Comparison of ENCODE assay signal across 22 cellular contexts in genomic region chr11:111410951-111411350, GRCh38. TPM values are rescaled to one million over a fixed set of nuclear protein-coding genes. Genes with fewer than 3 reads are reported as not detected.
DNase-seq lines count a peak whose midpoint lies in the region; ATAC-seq, FAIRE-seq and TF ChIP-seq lines count a peak whose summit lies in the region.
"Had no signal": no experiment of that assay in that cellular context is flagged by ENCODE, and none has a peak within 500 bp of the region (broad histone marks: within the 10 kb centered on the region; RNA-seq: fewer than 3 reads in every experiment).

No MANE protein-coding gene starts in this region.

- RAD21 ChIA-PET in GM12878 (lab: Charles Lee; ENCODE audit: unreplicated experiment): interaction anchor here (1.1 to 19.2 kb wide), 4 partner anchors 10 to 127 kb away, joined by 4 to 657 read pairs (median 41); partner anchors contain the start of gene POU2AF1

- peak overlapping the region; percentile 88 for H3K9ac ChIP-seq in OCI-LY3 (ENCODE audit: low read length)
- no peak overlapping the region for H3K9ac ChIP-seq in GM12878 (ENCODE audit: control insufficient read depth, insufficient read depth, low read length)
- H3K9ac ChIP-seq: BLaER1 had no signal

- whole genome bisulfite sequencing in GM12878 (ENCODE audit: insufficient coverage, insufficient replicate concordance, low lambda C conversion rate, missing lambda C conversion rate): 80% methylated on average over 5 of the region's 5 CpGs
- 90 to 96% methylated on average over 5 of the region's 5 CpGs for WGBS in tibial nerve, 2 donors

- H3K36me3 Mint-ChIP-seq in mesothelial cell of epicardium: no peaks in the 10 kb centered on the region

- H2AFZ ChIP-seq in OCI-LY3 (ENCODE audit: low read depth, low read length) (no peak overlapping the region), GM12878 (ENCODE audit: control insufficient read depth, low read depth, low read length) (no peak overlapping the region; the same call in 1 of the 2 replicates)

- H4K20me1 ChIP-seq in OCI-LY3 (ENCODE audit: insufficient read depth, low read length) (no peaks in the 10 kb centered on the region), GM12878 (ENCODE audit: control insufficient read depth, insufficient read depth) (no peaks in the 10 kb centered on the region)
- H4K20me1 ChIP-seq: BLaER1 had no signal

- H3K9me3 ChIP-seq in OCI-LY3 (ENCODE audit: insufficient read depth, low read length) (peaks cover 7% of the 10 kb centered on the region; the same call in 1 of the 2 replicates), GM12878 (replicated peaks; ENCODE audit: control insufficient read depth, insufficient read depth, low read length) (no peaks in the 10 kb centered on the region; the same call in 2 of the 3 replicates), tibial nerve (no peaks in the 10 kb centered on the region)

- no peak for TF ChIP-seq POLR2A in GM12878 (IDR thresholded peaks at IDR 0.05; ENCODE audit: low read depth, low read length)
- no peak for TF ChIP-seq POLR2A in tibial nerve (IDR thresholded peaks at IDR 0.05)

- SMC1A ChIA-PET in GM12878 (lab: Charles Lee; ENCODE audit: uncharacterized antibody, unreplicated experiment): interaction anchor here (0.8 to 29.3 kb wide), 8 partner anchors 8 to 128 kb away, joined by 3 to 972 read pairs (median 7); partner anchors contain the start of gene POU2AF1

- TF ChIP-seq EP300 in GM12878 (IDR thresholded peaks at IDR 0.05; ENCODE audit: borderline replicate concordance in 1 of 2, control insufficient read depth in 1 of 2, low read depth in 2 of 2, low read length in 2 of 2) (no peak), tibial nerve (IDR thresholded peaks at IDR 0.05) (no peak)

- no TSS peak for BruUV-seq in GM12878 (replicated peaks; lab: Mats Ljungman, UMichigan)

- in situ Hi-C loops in GM12878 (cut with MboI): no loop called here

- H3K27ac ChIP-seq in OCI-LY3 (ENCODE audit: low read length) (peak overlapping the region; percentile 99), GM12878 (ENCODE audit: control insufficient read depth, insufficient read depth) (peak overlapping the region; percentile 98), tibial nerve (no peak overlapping the region)
- H3K27ac ChIP-seq: BLaER1 had no signal

- H3K36me3 ChIP-seq in OCI-LY3 (replicated peaks; ENCODE audit: low read depth, low read length) (no peaks in the 10 kb centered on the region), GM12878 (ENCODE audit: control insufficient read depth in 2 of 2, insufficient read depth in 2 of 2, low read length in 1 of 2) (no peaks in the 10 kb centered on the region), tibial nerve (no peaks in the 10 kb centered on the region)
- H3K36me3 ChIP-seq: BLaER1 had no signal

- intact Hi-C loops in GM12878 (cut with micrococcal nuclease; ENCODE audit: unreplicated experiment): no loop called here
- intact Hi-C loops in head of caudate nucleus (cut with DNase I): no loop called here

- H3K9me3 Mint-ChIP-seq in mesothelial cell of epicardium: no peaks in the 10 kb centered on the region
- H3K9me3 Mint-ChIP-seq: CD4-positive, alpha-beta T cell had no signal

- no peaks in the 10 kb centered on the region for H3K27me3 ChIP-seq in OCI-LY3 (ENCODE audit: low read depth, low read length)
- H3K27me3 ChIP-seq in GM12878 (replicated peaks in 1 of 2; ENCODE audit: control insufficient read depth in 2 of 2, insufficient read depth in 2 of 2, low read length in 1 of 2): no peaks in the 10 kb centered on the region
- H3K27me3 ChIP-seq in tibial nerve: no peaks in the 10 kb centered on the region
- H3K27me3 ChIP-seq: BLaER1 had no signal

- CTCF ChIA-PET in GM12878 (lab: Yijun Ruan, JAX): interaction anchor here (1.4 to 15.0 kb wide), 8 partner anchors 7 to 126 kb away, joined by 3 to 213 read pairs (median 18); partner anchors contain the start of gene POU2AF1

- no peak overlapping the region for H3K4me3 Mint-ChIP-seq in mesothelial cell of epicardium
- H3K4me3 Mint-ChIP-seq: CD4-positive, alpha-beta T cell had no signal

- TF ChIP-seq CTCF in OCI-LY3 (IDR thresholded peaks at IDR 0.05; ENCODE audit: low read depth, low read length): no peak
- TF ChIP-seq CTCF in GM12878 (IDR thresholded peaks at IDR 0.05 in 2 of 3, conservative IDR thresholded peaks at IDR 0.05 in 1 of 3; ENCODE audit: control insufficient read depth in 2 of 3, extremely low read depth in 1 of 3, insufficient read depth in 1 of 3, low read depth in 3 of 3, low read length in 3 of 3): no peak
- TF ChIP-seq CTCF in tibial nerve (IDR thresholded peaks at IDR 0.05): no peak
- TF ChIP-seq CTCF in mesothelial cell of epicardium (IDR thresholded peaks at IDR 0.05; ENCODE audit: unreplicated experiment): no peak

- H3K4me2 ChIP-seq in OCI-LY3 (ENCODE audit: low read length) (peak overlapping the region; percentile 86), GM12878 (ENCODE audit: control insufficient read depth, insufficient read depth) (peak overlapping the region; percentile 29; the same call in 1 of the 2 replicates)
- H3K4me2 ChIP-seq: BLaER1 had no signal

- H3K27me3 Mint-ChIP-seq in mesothelial cell of epicardium (ENCODE audit: low read depth): peaks cover 42% of the 10 kb centered on the region
- H3K27me3 Mint-ChIP-seq: CD4-positive, alpha-beta T cell had no signal

- H3K79me2 ChIP-seq in OCI-LY3 (ENCODE audit: low read length): peaks cover 23% of the 10 kb centered on the region
- H3K79me2 ChIP-seq in GM12878 (ENCODE audit: control insufficient read depth, insufficient read depth, low read length): peaks cover 11% of the 10 kb centered on the region

- no peak for TF ChIP-seq RAD21 in GM12878 (IDR thresholded peaks at IDR 0.05; ENCODE audit: insufficient read depth, low read depth, low read length)

- peak overlapping the region; percentile 61 for H3K4me3 ChIP-seq in OCI-LY3 (ENCODE audit: low read length)
- no peak overlapping the region for H3K4me3 ChIP-seq in GM12878
- no peak overlapping the region for H3K4me3 ChIP-seq in tibial nerve
- H3K4me3 ChIP-seq: BLaER1 had no signal

- H3K27ac Mint-ChIP-seq in mesothelial cell of epicardium: no peak overlapping the region
- H3K27ac Mint-ChIP-seq: CD4-positive, alpha-beta T cell had no signal

- FAIRE-seq in GM19239 (lab: Jason Lieb, UNC) (peak; percentile 83), GM12878 (lab: Jason Lieb, UNC) (no peak)
- FAIRE-seq: RCC 7860 had no signal

- ATAC-seq in GM12878: no peak
- ATAC-seq: Right ventricle myocardium inferior had no signal

- POLR2A ChIA-PET in GM12878 (lab: Charles Lee): interaction anchor here (1.0 to 16.5 kb wide), 3 partner anchors 8 to 40 kb away, joined by 3 to 415 read pairs (median 7); partner anchors contain the start of gene POU2AF1

- no peak for DNase-seq in GM19239 (ENCODE audit: insufficient read length, low spot score)
- DNase-seq in GM12878 (ENCODE audit: low read depth, low spot score): no peak
- DNase-seq in head of caudate nucleus: no peak
- DNase-seq in tibial nerve (ENCODE audit: low spot score in 2 of 2): no peak
- DNase-seq in mesothelial cell of epicardium (ENCODE audit: low spot score in 2 of 2, unreplicated experiment in 2 of 2): no peak
- no peak for DNase-seq in activated T-cell treated with anti-CD3 and anti-CD28 coated beads, Interleukin-2, amount 50 U/mL, for 48 hours
- DNase-seq: CD4-positive, alpha-beta T cell; COR-L47; DMS79; MM.1S; NCI-H1048; NCI-H1417 treated with DMSO at 0.1 percent for 48 hours; NCI-H187 treated with DMSO at 0.1 percent for 48 hours; NCI-H69 had no signal

- peaks cover 93% of the 10 kb centered on the region for H3K4me1 ChIP-seq in OCI-LY3 (ENCODE audit: low read length)
- peaks cover 83% of the 10 kb centered on the region for H3K4me1 ChIP-seq in GM12878 (ENCODE audit: control insufficient read depth, insufficient read depth, low read length)
- H3K4me1 ChIP-seq in tibial nerve: peaks cover 0 to 5% (median 0%) of the 10 kb centered on the region in 4 donors

- H3K4me1 Mint-ChIP-seq in mesothelial cell of epicardium: no peaks in the 10 kb centered on the region

TF ChIP-seq in GM12878, 131 proteins besides CTCF, POLR2A, EP300 and RAD21:
- no peak for TF ChIP-seq POLR2AphosphoS2 (IDR thresholded peaks at IDR 0.05; ENCODE audit: low read depth, low read length)
- TF ChIP-seq ZNF217 (IDR thresholded peaks at IDR 0.05): no peak

RNA-seq across cellular contexts. Expression of gene POU2AF1, which starts 31.9 kb away (rescaled TPM):
- 165 and 176 TPM in 2 replicates for total RNA-seq in GM12878 (2013; cell fraction: nucleolus; rRNA removed)
- total RNA-seq in GM12878 (2014; rRNA removed) (28.7 and 31.2 TPM in 2 replicates), GM12878 (2014; rRNA removed; fragmentation: Illumina TruSeq; extraction: Trizol) (31.9 and 35.1 TPM in 2 replicates), GM12878 (2021) (165 and 169 TPM in 2 replicates), tibial nerve (under 1 TPM in 1 of 4 donors, not detected in 3; 0.87 TPM), mesothelial cell of epicardium (0.25 TPM in 1 of 3 replicates, not detected in the others)
- polyA plus RNA-seq in GM12878 (2011; ENCODE audit: low read depth): 175 TPM
- polyA plus RNA-seq in GM12878 (2011; rRNA removed) (34.5 and 61.7 TPM in 2 replicates), GM12878 (2014; fragmentation: Illumina TruSeq; extraction: Trizol) (97.7 and 107 TPM in 2 replicates), GM12878 (2014; fragmentation: Nextera tagmentation; extraction: Ambion mirVana) (10 to 100 TPM; 13.1 to 92.7 TPM), GM12878 (2014; rRNA removed) (93.5 and 128 TPM in 2 replicates), GM12878 (2016; fragmentation: Nextera tagmentation; extraction: Ambion mirVana) (10 to 100 TPM; 71.3 to 79.7 TPM)
- polyA plus RNA-seq in GM12878 (2011; cell fraction: cytosol; rRNA removed): 57.8 and 71.0 TPM in 2 replicates
- 98.1 and 141 TPM in 2 replicates for polyA plus RNA-seq in GM12878 (2011; cell fraction: nucleus; rRNA removed)
- polyA plus RNA-seq in GM12878 (2012): 246 and 275 TPM in 2 replicates
- 70.5 and 86.6 TPM in 2 replicates for polyA minus RNA-seq in GM12878 (2011; rRNA and poly(A)+ RNA removed)
- polyA minus RNA-seq in GM12878 (2011; cell fraction: cytosol; rRNA and poly(A)+ RNA removed): 55.2 and 55.6 TPM in 2 replicates
- polyA minus RNA-seq in GM12878 (2011; cell fraction: nucleus; rRNA and poly(A)+ RNA removed): 48.6 and 100 TPM in 2 replicates
- total RNA-seq: H4, LHCN-M2, NCI-H460, SK-MEL-5 had no signal

Comparison
In these comparisons a context has a peak if more than half of its experiments do, and no peak if none do; other contexts are left out.
1. H3K27ac ChIP-seq: peak in OCI-LY3 (single experiment) and GM12878 (single experiment); none in tibial nerve (0 of 4).
2. RNA of gene POU2AF1, which starts 31.9 kb away (total RNA-seq): 28.7 to 176 TPM in GM12878; 0.87 TPM in tibial nerve and 0.25 TPM in mesothelial cell of epicardium; every median in the first group is over 10 times any median in the second.